1 cellular context compared by ENCODE assay signal in the genomic region with DNA sequence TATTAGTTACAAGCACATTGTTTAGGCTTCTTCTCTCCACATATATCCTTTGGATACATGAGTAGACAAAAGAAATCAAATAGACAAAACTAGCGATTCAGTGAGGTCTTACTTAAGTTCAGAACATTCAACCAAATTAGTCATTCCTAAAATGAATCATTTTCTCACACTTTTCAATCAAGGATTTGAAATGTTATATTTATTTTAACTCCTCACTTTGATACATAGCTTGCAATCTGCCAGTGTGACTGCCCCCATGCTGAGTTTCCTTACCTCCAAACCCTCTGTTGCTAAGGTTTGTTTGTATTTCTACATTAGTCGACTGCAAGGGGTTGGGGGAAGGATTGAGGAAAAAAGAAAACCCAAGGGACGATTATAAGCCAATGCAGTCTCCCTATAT.
TF ChIP-seq lines count a peak whose summit lies in the region.

No MANE protein-coding gene starts in this region.

TF ChIP-seq in SK-N-SH, 30 proteins besides CTCF, POLR2A, EP300 and RAD21 (continued from another document):
- no peak for TF ChIP-seq FOXM1 (IDR thresholded peaks at IDR 0.05; ENCODE audit: low read depth)
- no peak for TF ChIP-seq MXI1 (IDR thresholded peaks at IDR 0.05; ENCODE audit: low read depth, low read length)
- TF ChIP-seq FOSL2 (IDR thresholded peaks at IDR 0.05; ENCODE audit: borderline replicate concordance, low read depth), result no peak
